In the genomic region with DNA sequence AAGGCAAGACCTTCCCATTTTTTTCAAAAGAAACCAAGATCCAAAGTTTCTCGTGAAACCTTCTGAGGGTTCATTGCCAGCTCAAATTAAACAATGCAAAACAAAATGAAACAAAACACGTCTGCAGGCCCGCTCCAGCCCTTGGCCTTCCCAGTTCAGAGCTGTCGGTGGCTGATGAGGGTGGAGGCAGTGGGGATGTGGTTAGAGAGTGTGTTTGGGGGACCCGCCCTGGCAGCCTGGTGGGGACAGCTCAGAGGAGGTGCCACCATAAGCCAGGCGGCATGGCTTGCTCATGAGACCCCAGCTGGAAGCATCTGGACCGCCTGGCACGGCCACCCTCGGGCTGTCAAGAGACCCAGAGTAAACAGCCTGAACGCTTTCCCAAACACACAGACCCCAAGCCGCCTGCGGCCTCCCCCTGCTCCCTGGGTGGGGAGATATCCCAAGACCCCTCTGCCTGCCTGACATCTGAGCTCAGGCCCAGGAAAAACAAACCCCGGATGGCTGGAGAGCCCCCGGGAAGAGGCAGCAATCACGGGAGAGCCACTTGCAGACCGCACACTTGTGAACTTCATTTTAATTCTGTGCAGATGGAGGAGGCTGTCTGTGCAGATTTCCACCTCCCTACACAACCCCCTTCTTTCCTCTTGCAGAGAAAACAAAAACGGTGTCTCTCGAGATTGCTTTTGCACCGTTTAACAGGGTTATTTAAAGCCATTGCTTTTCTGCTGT, we compare ENCODE assay signal across 8 cellular contexts. TPM values are rescaled to one million over a fixed set of nuclear protein-coding genes. Genes with fewer than 3 reads are reported as not detected.
A peak's percentile ranks its signal among the peaks of the same experiment; 100 is the strongest.
DNase-seq lines count a peak whose midpoint lies in the region; ATAC-seq, FAIRE-seq and TF ChIP-seq lines count a peak whose summit lies in the region.

No MANE protein-coding gene starts in this region.

- CTCF ChIA-PET in AG04450 (lab: Charles Lee) = interaction anchor here (1.1 to 1.2 kb wide), 2 partner anchors 18 to 215 kb away, joined by 3 to 4 read pairs; no protein-coding TSS in a partner anchor

- no peak for TF ChIP-seq POLR2A in right lobe of liver (IDR thresholded peaks at IDR 0.05)

- H3K9me3 ChIP-seq in AG04450 (ENCODE audit: control insufficient read depth, insufficient read depth, low read length) (peaks cover 9% of the 10 kb centered on the region), right lobe of liver (no peaks in the 10 kb centered on the region), kidney (ENCODE audit: control insufficient read depth in 1 of 2, low read length in 2 of 2) (no peaks in the 10 kb centered on the region)

- H3K36me3 Mint-ChIP-seq in type B pancreatic cell = no peaks in the 10 kb centered on the region

- peaks cover 15% of the 10 kb centered on the region for H3K4me1 Mint-ChIP-seq in type B pancreatic cell (ENCODE audit: unreplicated experiment)

- H3K27ac ChIP-seq in AG04450 (ENCODE audit: low read depth, low read length) (peak overlapping the region; percentile 88), right lobe of liver (peak overlapping the region in 1 of 3 donors; percentile 33), kidney (ENCODE audit: low read depth in 2 of 2, low read length in 2 of 2) (peak overlapping the region in 1 of 2 donors; percentile 60)

- peak overlapping the region in 1 of 2 donors; percentile 53 for H3K9ac ChIP-seq in kidney (ENCODE audit: low read length in 2 of 2)

- no peak overlapping the region for H3K4me3 Mint-ChIP-seq in type B pancreatic cell

- H3K36me3 ChIP-seq in right lobe of liver = no peaks in the 10 kb centered on the region
- H3K36me3 ChIP-seq in kidney (ENCODE audit: control insufficient read depth in 1 of 2, insufficient read depth in 2 of 2, low read length in 2 of 2) = no peaks in the 10 kb centered on the region

- no peak for FAIRE-seq in kidney (lab: Jason Lieb, UNC)

- TF ChIP-seq CTCF in AG04450 (IDR thresholded peaks at IDR 0.05; ENCODE audit: low read depth, low read length) = no peak
- TF ChIP-seq CTCF in right lobe of liver (IDR thresholded peaks at IDR 0.05) = no peak
- no peak for TF ChIP-seq CTCF in type B pancreatic cell (conservative IDR thresholded peaks at IDR 0.05)
- no peak for TF ChIP-seq CTCF in kidney (IDR thresholded peaks at IDR 0.05; ENCODE audit: borderline replicate concordance, extremely low read depth, insufficient read depth)

- no peaks in the 10 kb centered on the region for H3K9me3 Mint-ChIP-seq in type B pancreatic cell

- peak overlapping the region; percentile 53 for H3K27ac Mint-ChIP-seq in type B pancreatic cell

- intact Hi-C loops in right lobe of liver (cut with DNase I) = no loop called here
- intact Hi-C loops in kidney (cut with DNase I) = no loop called here

- ATAC-seq in right lobe of liver = peak; percentile 9 to 42 (median 23)

- no peaks in the 10 kb centered on the region for H3K27me3 Mint-ChIP-seq in type B pancreatic cell

- H3K4me1 ChIP-seq in right lobe of liver = peaks cover 0 to 6% (median 0%) of the 10 kb centered on the region in 4 donors
- H3K4me1 ChIP-seq in kidney (ENCODE audit: control insufficient read depth in 1 of 2, insufficient read depth in 1 of 2, low read depth in 1 of 2, low read length in 2 of 2) = peaks cover 3 to 7% of the 10 kb centered on the region in 2 donors

- DNase-seq in AG04450 (ENCODE audit: low read depth, low spot score) (no peak), NCI-H1694 (lab: John Stamatoyannopoulos, UW) (peak; percentile 54), right lobe of liver (no peak), type B pancreatic cell (ENCODE audit: extremely low spot score, unreplicated experiment) (no peak), SK-N-DZ (ENCODE audit: low spot score) (no peak), kidney (no peak), HuH-7 (ENCODE audit: low spot score) (no peak)
- peak; percentile 62 for DNase-seq in activated effector memory CD4-positive, alpha-beta T cell treated with Interleukin-2 at 50 U/mL for 16 hours

- WGBS in right lobe of liver (ENCODE audit: insufficient coverage, low coverage, low lambda C conversion rate, missing lambda C conversion rate) = 39% methylated on average over 11 of the region's 19 CpGs

- peak overlapping the region; percentile 35 for H3K4me3 ChIP-seq in AG04450 (ENCODE audit: low read depth, low read length)
- no peak overlapping the region for H3K4me3 ChIP-seq in right lobe of liver
- H3K4me3 ChIP-seq in kidney (ENCODE audit: low read length in 2 of 2) = no peak overlapping the region

- H3K27me3 ChIP-seq in AG04450 (ENCODE audit: control insufficient read depth, insufficient read depth, low read length) (no peaks in the 10 kb centered on the region), right lobe of liver (no peaks in the 10 kb centered on the region)

- POLR2A ChIA-PET in AG04450 (lab: Yijun Ruan, JAX) = interaction anchor here (0.9 to 1.8 kb wide), 5 partner anchors 11 to 35 kb away, joined by 3 to 12 read pairs (median 3); a partner anchor contains a TSS

RNA-seq across cellular contexts. Expression of a gene that starts 35.4 kb away (rescaled TPM):
- polyA plus RNA-seq in AG04450 (2011; rRNA removed) (190 and 217 TPM in 2 replicates), kidney (ENCODE audit: insufficient read depth, low read depth, low replicate concordance) (121 TPM)
- polyA minus RNA-seq in AG04450 (2011; rRNA and poly(A)+ RNA removed) = 165 and 233 TPM in 2 replicates
- total RNA-seq in right lobe of liver (100 to 1,000 TPM in 1 of 6 experiments, 10 to 100 TPM in 5; 43.7 to 148 (median 59.1) TPM), type B pancreatic cell (ENCODE audit: low replicate concordance) (49.8 and 66.6 TPM in 2 replicates), kidney (171 TPM)
- 0.60 and 0.96 TPM in 2 replicates for polyA plus RNA-seq in SK-N-DZ (2014; cell fraction: cytosol; rRNA removed)
- 0.37 TPM in 1 of 2 replicates, not detected in the other for polyA plus RNA-seq in SK-N-DZ (2014; cell fraction: nucleus; rRNA removed)

RNA-seq across cellular contexts. Expression of a gene that starts 46.2 kb away (rescaled TPM):
- 18.9 and 19.4 TPM in 2 replicates for polyA plus RNA-seq in AG04450 (2011; rRNA removed)
- 8.4 and 9.9 TPM in 2 replicates for polyA minus RNA-seq in AG04450 (2011; rRNA and poly(A)+ RNA removed)
- 1 to 10 TPM; 3.5 to 7.9 (median 5.6) TPM for total RNA-seq in right lobe of liver
- 23.8 and 44.0 TPM in 2 replicates for total RNA-seq in type B pancreatic cell (ENCODE audit: low replicate concordance)
- polyA plus RNA-seq in SK-N-DZ (2014; cell fraction: cytosol; rRNA removed) = 51.8 and 56.7 TPM in 2 replicates
- polyA plus RNA-seq in SK-N-DZ (2014; cell fraction: nucleus; rRNA removed) = 21.1 and 27.0 TPM in 2 replicates
- total RNA-seq in kidney = 21.9 TPM
- polyA plus RNA-seq in kidney (ENCODE audit: insufficient read depth, low read depth, low replicate concordance) = 16.6 TPM

Comparison
In these comparisons a context has a peak if more than half of its experiments do, and no peak if none do; other contexts are left out.
1. DNase-seq: peak in NCI-H1694 (single experiment) and activated effector memory CD4-positive, alpha-beta T cell treated with Interleukin-2 at 50 U/mL for 16 hours (single experiment); none in AG04450 (single experiment), right lobe of liver (0 of 3), type B pancreatic cell (single experiment), SK-N-DZ (single experiment), kidney (single experiment) and HuH-7 (single experiment).